Comparison of ENCODE assay signal across 1 cellular context in the genomic region with DNA sequence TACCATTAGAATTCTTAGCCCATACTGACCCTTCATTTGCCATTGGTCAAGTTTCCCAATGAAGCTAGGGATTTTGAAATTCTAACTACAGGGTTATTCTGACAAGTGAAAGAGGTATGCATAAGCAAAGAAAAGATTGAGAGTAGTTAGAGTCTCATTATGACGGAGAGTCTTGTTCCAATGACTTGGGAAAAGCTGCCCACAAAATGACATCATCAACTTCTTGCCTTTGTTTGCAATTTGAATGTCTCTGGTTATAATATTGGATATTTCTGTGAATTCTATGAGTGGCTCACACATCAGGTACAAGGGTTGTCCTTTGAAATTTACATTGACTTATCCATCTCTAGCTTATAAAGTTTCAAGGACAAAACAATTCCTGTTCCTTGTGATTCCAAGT.
TF ChIP-seq lines count a peak whose summit lies in the region.

No MANE protein-coding gene starts in this region.

TF ChIP-seq in GM12878, 131 proteins besides CTCF, POLR2A, EP300 and RAD21:
- 0 out of 2 replicates have a peak, but pooled peaks have one; percentile 16 for TF ChIP-seq ATF7 (IDR thresholded peaks at IDR 0.05; ENCODE audit: low read depth)
- no peak for TF ChIP-seq TCF7 (IDR thresholded peaks at IDR 0.05; ENCODE audit: borderline replicate concordance)
